Comparison of ENCODE assay signal across 7 cellular contexts in the genomic region with DNA sequence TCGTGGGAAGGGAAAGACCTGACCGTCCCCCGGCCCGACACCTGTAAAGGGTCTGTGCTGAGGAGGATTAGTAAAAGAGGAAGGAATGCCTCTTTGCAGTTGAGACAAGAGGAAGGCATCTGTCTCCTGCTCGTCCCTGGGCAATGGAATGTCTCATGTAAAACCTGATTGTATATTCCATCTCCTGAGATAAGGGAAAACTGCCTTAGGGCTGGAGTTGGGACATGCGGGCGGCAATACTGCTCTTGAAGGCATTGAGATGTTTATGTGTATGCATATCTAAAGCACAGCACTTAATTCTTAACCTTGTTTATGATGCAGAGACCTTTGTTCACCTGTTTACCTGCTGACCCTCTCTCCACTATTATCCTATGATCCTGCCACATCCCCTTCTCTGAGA. TPM values are rescaled to one million over a fixed set of nuclear protein-coding genes. Genes with fewer than 3 reads are reported as not detected.
DNase-seq lines count a peak whose midpoint lies in the region; FAIRE-seq and TF ChIP-seq lines count a peak whose summit lies in the region.
"Not testable (repeated sequence)": the region's sequence is repeated elsewhere in the genome, so short reads cannot be mapped to it uniquely, and the experiment has no call there.

No MANE protein-coding gene starts in this region.

- not testable (repeated sequence) for H3K27ac Mint-ChIP-seq in neural progenitor cell

- H2AK5ac ChIP-seq in H1 (ENCODE audit: low read depth, low read length), result not testable (repeated sequence)

- H3K9me3 Mint-ChIP-seq in neural progenitor cell, result not testable (repeated sequence)

- H3F3A ChIP-seq in DOHH2 (ENCODE audit: control insufficient read depth, insufficient read depth), result peaks cover 22% of the 10 kb centered on the region
- H3F3A ChIP-seq in SU-DHL-6 (ENCODE audit: insufficient read depth); neural progenitor cell (ENCODE audit: low read depth): not testable (repeated sequence)

- H2BK120ac ChIP-seq in H1 (replicated peaks; ENCODE audit: low read depth, low read length), result not testable (repeated sequence)

- not testable (repeated sequence) for H3K36me3 Mint-ChIP-seq in neural progenitor cell

- H2AFZ ChIP-seq in Karpas-422 (ENCODE audit: low read length); SU-DHL-6 (ENCODE audit: low read depth, low read length, severe bottlenecking); H1 (ENCODE audit: low read length); neural progenitor cell (replicated peaks): not testable (repeated sequence)

- DNase-seq in Karpas-422; neural progenitor cell (ENCODE audit: low spot score): not testable (repeated sequence)
- DNase-seq in H1 (ENCODE audit: low read depth in 1 of 2, low spot score in 2 of 2), result peak in 1 of 2 experiments; percentile 72

- H3K4me3 ChIP-seq in DOHH2 (ENCODE audit: low read length); SU-DHL-6 (ENCODE audit: insufficient read depth, low read length, poor library complexity, severe bottlenecking); H1 (ENCODE audit: extremely low read depth in 1 of 4, insufficient read depth in 2 of 4, low read depth in 3 of 4, low read length in 4 of 4); neural progenitor cell: not testable (repeated sequence)
- H3K4me3 ChIP-seq in HUES48 (ENCODE audit: low read depth, low read length) (peak overlapping the region; percentile 25; the same call in 1 of the 2 replicates), Karpas-422 (ENCODE audit: low read length) (peak overlapping the region; percentile 5; the same call in 1 of the 2 replicates), iPS-20b (ENCODE audit: low read length) (peak overlapping the region; percentile 21; the same call in 1 of the 2 replicates)

- POLR2A ChIA-PET in H1 (lab: Charles Lee; ENCODE audit: partially characterized antibody), result not testable (repeated sequence)

- H3K4me1 ChIP-seq in DOHH2 (ENCODE audit: control insufficient read depth, low read length) (peaks cover 60% of the 10 kb centered on the region), HUES48 (ENCODE audit: control insufficient read depth, insufficient read depth, low read length) (peaks cover 28% of the 10 kb centered on the region), Karpas-422 (ENCODE audit: low read length) (peaks cover 32% of the 10 kb centered on the region), H1 (replicated peaks in 1 of 4; ENCODE audit: control insufficient read depth in 3 of 4, insufficient read depth in 4 of 4, low read length in 3 of 4) (peaks cover 0 to 16% (median 10%) of the 10 kb centered on the region in 4 experiments; a peak in 6 of 7 replicates), iPS-20b (ENCODE audit: insufficient read depth, low read length) (peaks cover 17% of the 10 kb centered on the region), neural progenitor cell (peaks cover 22% of the 10 kb centered on the region)

- not testable (repeated sequence) for TF ChIP-seq CTCF in DOHH2 (IDR thresholded peaks at IDR 0.05; ENCODE audit: low read depth, low read length, poor library complexity, severe bottlenecking); SU-DHL-6 (IDR thresholded peaks at IDR 0.05; ENCODE audit: insufficient read depth, low read length, poor library complexity, severe bottlenecking); H1 (IDR thresholded peaks at IDR 0.05; ENCODE audit: control extremely low read depth in 1 of 3, insufficient read depth in 1 of 3, low read depth in 1 of 3, low read length in 3 of 3); neural progenitor cell (IDR thresholded peaks at IDR 0.05)

- not testable (repeated sequence) for H4K91ac ChIP-seq in H1 (replicated peaks; ENCODE audit: insufficient read length, low read length)

- H3K79me1 ChIP-seq in H1 (ENCODE audit: low read depth, low read length), result not testable (repeated sequence)

- H3K27me3 ChIP-seq in DOHH2 (ENCODE audit: control insufficient read depth, low read length); HUES48 (ENCODE audit: control insufficient read depth, insufficient read depth, low read length); Karpas-422 (ENCODE audit: low read length); SU-DHL-6 (ENCODE audit: low read length); H1 (replicated peaks in 1 of 4; ENCODE audit: control insufficient read depth in 3 of 4, extremely low read depth in 1 of 4, insufficient read depth in 3 of 4, low read length in 3 of 4); iPS-20b (ENCODE audit: insufficient read depth, low read length); neural progenitor cell: not testable (repeated sequence)

- H3K27ac ChIP-seq in DOHH2 (ENCODE audit: low read depth, low read length); H1 (ENCODE audit: low read depth, low read length); iPS-20b (ENCODE audit: low read length); neural progenitor cell: not testable (repeated sequence)
- H3K27ac ChIP-seq in HUES48 (ENCODE audit: low read depth, low read length) (peak overlapping the region; percentile 82), Karpas-422 (ENCODE audit: low read length) (peak overlapping the region; percentile 32; the same call in 1 of the 2 replicates), SU-DHL-6 (ENCODE audit: low read depth, low read length) (peak overlapping the region; percentile 38; the same call in 1 of the 2 replicates)

- H3K4me2 ChIP-seq in DOHH2 (ENCODE audit: low read length) (peak overlapping the region; percentile 35), Karpas-422 (ENCODE audit: low read depth, low read length, poor library complexity, severe bottlenecking) (peak overlapping the region; percentile 52), H1 (ENCODE audit: insufficient read depth in 1 of 2, low read depth in 2 of 2, low read length in 2 of 2) (peak overlapping the region in 1 of 2 experiments; percentile 62; a peak in 3 of 4 replicates), neural progenitor cell (peak overlapping the region; percentile 54)
- not testable (repeated sequence) for H3K4me2 ChIP-seq in SU-DHL-6 (ENCODE audit: low read depth, low read length, poor library complexity, severe bottlenecking)

- not testable (repeated sequence) for H3K9ac ChIP-seq in HUES48 (ENCODE audit: low read depth, low read length); SU-DHL-6 (ENCODE audit: low read length); H1 (replicated peaks in 1 of 4; ENCODE audit: extremely low read depth in 1 of 4, low read depth in 3 of 4, low read length in 3 of 4); neural progenitor cell
- H3K9ac ChIP-seq in Karpas-422 (ENCODE audit: low read length) (peak overlapping the region; percentile 27; the same call in 1 of the 2 replicates), iPS-20b (ENCODE audit: low read depth, low read length) (peak overlapping the region; percentile 41; the same call in 1 of the 2 replicates)

- WGBS in H1 (ENCODE audit: extremely low coverage in 1 of 2, insufficient coverage in 1 of 2, insufficient read length in 1 of 2, insufficient replicate concordance in 2 of 2, low coverage in 1 of 2, low lambda C conversion rate in 2 of 2, missing lambda C conversion rate in 1 of 2), 2 experiments, result 36% methylated on average over 7 of the region's 7 CpGs; no CpG with 5 or more reads in 1 of the 2 experiments

- not testable (repeated sequence) for TF ChIP-seq RAD21 in H1 (IDR thresholded peaks at IDR 0.05 in 1 of 2, conservative IDR thresholded peaks at IDR 0.05 in 1 of 2; ENCODE audit: low read depth in 2 of 2, low read length in 2 of 2)

- not testable (repeated sequence) for H3K18ac ChIP-seq in H1 (ENCODE audit: extremely low read depth, low read length)

- H3K4me1 Mint-ChIP-seq in neural progenitor cell, result peaks cover 37% of the 10 kb centered on the region

- not testable (repeated sequence) for H3K23ac ChIP-seq in H1 (ENCODE audit: insufficient read length)

- FAIRE-seq in H1 (lab: Jason Lieb, UNC), result not testable (repeated sequence)

- H3K27me3 Mint-ChIP-seq in neural progenitor cell (ENCODE audit: insufficient read depth, low read depth), result not testable (repeated sequence)

- not testable (repeated sequence) for H2BK15ac ChIP-seq in H1 (ENCODE audit: low read length)

- H4K5ac ChIP-seq in H1 (ENCODE audit: insufficient read length, low read depth, low read length), result not testable (repeated sequence)

- 0 out of 2 replicates have a peak overlapping the region, but pooled peaks have one; percentile 64 for H2BK5ac ChIP-seq in H1 (ENCODE audit: low read depth, low read length)

- H3K9me3 ChIP-seq in DOHH2 (ENCODE audit: control insufficient read depth, insufficient read depth, low read length); HUES48 (ENCODE audit: control insufficient read depth, insufficient read depth, low read length); Karpas-422 (ENCODE audit: low read length); SU-DHL-6 (ENCODE audit: insufficient read depth, low read length); H1 (ENCODE audit: insufficient read depth in 2 of 2, low read depth in 1 of 2, low read length in 1 of 2); iPS-20b (ENCODE audit: insufficient read depth, low read depth, low read length); neural progenitor cell (ENCODE audit: low read depth): not testable (repeated sequence)

- not testable (repeated sequence) for H3K9me2 ChIP-seq in DOHH2 (replicated peaks; ENCODE audit: control insufficient read depth, low read length); Karpas-422 (replicated peaks; ENCODE audit: insufficient read depth, low read length); SU-DHL-6 (replicated peaks; ENCODE audit: insufficient read depth, low read length)

- not testable (repeated sequence) for H3K4me3 Mint-ChIP-seq in neural progenitor cell

- H4K20me1 ChIP-seq in DOHH2 (ENCODE audit: control insufficient read depth, insufficient read depth, low read depth, low read length); Karpas-422 (ENCODE audit: insufficient read depth, low read depth, low read length); SU-DHL-6 (ENCODE audit: low read depth, low read length); H1 (replicated peaks in 1 of 2; ENCODE audit: control insufficient read depth in 1 of 2, insufficient read depth in 2 of 2, low read length in 2 of 2); neural progenitor cell (ENCODE audit: low read depth): not testable (repeated sequence)

- not testable (repeated sequence) for H3K36me3 ChIP-seq in DOHH2 (ENCODE audit: control insufficient read depth, low read length); HUES48 (ENCODE audit: control insufficient read depth, insufficient read depth, low read length); Karpas-422 (ENCODE audit: insufficient read depth, low read length); SU-DHL-6 (ENCODE audit: low read length); H1 (ENCODE audit: control insufficient read depth in 2 of 4, insufficient read depth in 4 of 4, low read length in 3 of 4); iPS-20b (ENCODE audit: insufficient read depth, low read depth, low read length); neural progenitor cell

- not testable (repeated sequence) for H4K8ac ChIP-seq in H1 (ENCODE audit: extremely low read depth, insufficient read depth, low read length)

- CTCF ChIA-PET in H1 (lab: Charles Lee; ENCODE audit: partially characterized antibody), result not testable (repeated sequence)

- not testable (repeated sequence) for TF ChIP-seq EP300 in H1 (IDR thresholded peaks at IDR 0.05; ENCODE audit: borderline replicate concordance in 1 of 2, low read depth in 2 of 2, low read length in 2 of 2)

- not testable (repeated sequence) for H3K23me2 ChIP-seq in H1 (ENCODE audit: low read depth, low read length)

- H3K56ac ChIP-seq in H1 (replicated peaks; ENCODE audit: insufficient read length, low read depth, low read length), result not testable (repeated sequence)

- not testable (repeated sequence) for H3K79me2 ChIP-seq in DOHH2 (ENCODE audit: control insufficient read depth, low read length); Karpas-422 (ENCODE audit: low read length); SU-DHL-6 (ENCODE audit: insufficient read depth, low read length); H1 (ENCODE audit: control insufficient read depth in 1 of 2, insufficient read depth in 2 of 2, low read length in 2 of 2); neural progenitor cell (ENCODE audit: low read depth)

- H3K4ac ChIP-seq in H1 (replicated peaks; ENCODE audit: insufficient read length, low read depth, low read length), result not testable (repeated sequence)

- H2BK20ac ChIP-seq in H1 (ENCODE audit: low read length), result not testable (repeated sequence)

- not testable (repeated sequence) for H2BK12ac ChIP-seq in H1 (ENCODE audit: low read depth, low read length)

- not testable (repeated sequence) for TF ChIP-seq POLR2A in H1 (IDR thresholded peaks at IDR 0.05; ENCODE audit: control extremely low read depth in 1 of 2, low read depth in 2 of 2, low read length in 2 of 2)

- not testable (repeated sequence) for H3K14ac ChIP-seq in H1 (ENCODE audit: insufficient read length)

RNA-seq across cellular contexts. Expression of gene MAN1C1, which starts 28.4 kb away (rescaled TPM):
- not detected in 2 replicates for total RNA-seq in Karpas-422 (2014; rRNA removed; shearing (Covaris generic); ENCODE audit: low replicate concordance)
- total RNA-seq in H1 (2021; fragmentation: NEBNext Ultra II Directional; extraction: Animal tissue kit (Norgen Biotek cat#: 25700)), result 7.7 and 7.8 TPM in 2 replicates
- 14.4 and 15.2 TPM in 2 replicates for polyA plus RNA-seq in H1 (2011; rRNA removed)
- 8.9 TPM for polyA plus RNA-seq in H1 (2011; cell fraction: cytosol; rRNA removed)
- 14.7 TPM for polyA plus RNA-seq in H1 (2011; cell fraction: nucleus; rRNA removed)
- polyA plus RNA-seq in H1 (2012, experiment 1 of 2), result 8.3 to 9.9 TPM (median 8.7 TPM) in 4 replicates
- polyA plus RNA-seq in H1 (2012, experiment 2 of 2), result 6.4 TPM
- 5.7 TPM for polyA plus RNA-seq in H1 (2013, experiment 1 of 2)
- polyA plus RNA-seq in H1 (2013, experiment 2 of 2), result 7.0 TPM
- 7.1 and 9.0 TPM in 2 replicates for polyA minus RNA-seq in H1 (2011; rRNA and poly(A)+ RNA removed)
- polyA minus RNA-seq in H1 (2011; cell fraction: cytosol; rRNA and poly(A)+ RNA removed), result 4.8 TPM
- 6.1 TPM for polyA minus RNA-seq in H1 (2011; cell fraction: nucleus; rRNA and poly(A)+ RNA removed)
- total RNA-seq in neural progenitor cell (ENCODE audit: low replicate concordance), result 5.3 and 6.8 TPM in 2 replicates

RNA-seq across cellular contexts. Expression of gene LDLRAP1, which starts 44.8 kb away (rescaled TPM):
- not detected in 2 replicates for total RNA-seq in Karpas-422 (2014; rRNA removed; shearing (Covaris generic); ENCODE audit: low replicate concordance)
- 12.8 and 14.0 TPM in 2 replicates for total RNA-seq in H1 (2021; fragmentation: NEBNext Ultra II Directional; extraction: Animal tissue kit (Norgen Biotek cat#: 25700))
- 13.2 and 16.3 TPM in 2 replicates for polyA plus RNA-seq in H1 (2011; rRNA removed)
- polyA plus RNA-seq in H1 (2011; cell fraction: cytosol; rRNA removed), result 10.4 TPM
- polyA plus RNA-seq in H1 (2011; cell fraction: nucleus; rRNA removed), result 16.7 TPM
- 9.3 to 13.5 TPM (median 11.9 TPM) in 4 replicates for polyA plus RNA-seq in H1 (2012, experiment 1 of 2)
- polyA plus RNA-seq in H1 (2012, experiment 2 of 2), result 13.0 TPM
- polyA plus RNA-seq in H1 (2013, experiment 1 of 2), result 9.4 TPM
- 9.6 TPM for polyA plus RNA-seq in H1 (2013, experiment 2 of 2)
- polyA minus RNA-seq in H1 (2011; rRNA and poly(A)+ RNA removed), result 9.7 and 11.7 TPM in 2 replicates
- polyA minus RNA-seq in H1 (2011; cell fraction: cytosol; rRNA and poly(A)+ RNA removed), result 8.3 TPM
- 9.7 TPM for polyA minus RNA-seq in H1 (2011; cell fraction: nucleus; rRNA and poly(A)+ RNA removed)
- 6.5 and 8.6 TPM in 2 replicates for total RNA-seq in neural progenitor cell (ENCODE audit: low replicate concordance)
